Comparison of ENCODE assay signal across 37 cellular contexts in the genomic region with DNA sequence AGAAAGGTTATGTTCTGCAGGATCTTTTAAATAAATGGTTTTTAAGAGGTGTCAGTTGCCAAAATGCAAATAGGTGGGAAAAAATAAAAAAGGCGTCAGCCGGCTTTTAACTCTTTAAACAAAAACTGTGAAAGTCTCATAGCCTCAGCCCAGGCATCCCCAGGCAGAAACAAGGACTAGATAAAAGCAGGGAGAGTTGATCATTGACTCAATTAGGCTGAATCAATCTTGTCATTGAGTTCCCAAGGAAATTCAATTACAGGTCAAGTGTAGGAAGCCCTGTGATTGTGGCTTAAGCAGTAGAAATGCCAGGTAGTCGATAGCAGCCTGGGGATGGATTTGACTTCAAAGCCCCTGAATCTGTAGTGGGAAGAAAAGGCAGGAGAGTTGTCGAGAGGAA. TPM values are rescaled to one million over a fixed set of nuclear protein-coding genes. Genes with fewer than 3 reads are reported as not detected.
"Had no signal": no experiment of that assay in that cellular context is flagged by ENCODE, and none has a peak within 500 bp of the region (broad histone marks: within the 10 kb centered on the region; RNA-seq: fewer than 3 reads in every experiment).

No MANE protein-coding gene starts in this region.

- H3K27ac ChIP-seq: KMS-11 had no signal

- H3K4me2 ChIP-seq: KMS-11 had no signal

- H3K36me3 ChIP-seq: MG63 had no signal

- H3K4me3 ChIP-seq: MG63 had no signal

- DNase-seq: Karpas-422, KBM-7, KG1, MG63, MM.1S, MV-4-11, NCI-H1048, NCI-H1092, NCI-H1092 treated with DMSO at 0.1 percent for 48 hours, NCI-H1105, NCI-H1105 treated with DMSO at 0.1 percent for 48 hours, NCI-H1417, NCI-H1417 treated with DMSO at 0.1 percent for 48 hours, NCI-H1436, NCI-H1436 treated with DMSO at 0.1 percent for 48 hours, NCI-H146, NCI-H1694, NCI-H1694 treated with DMSO at 0.1 percent for 48 hours, NCI-H187, NCI-H187 treated with DMSO at 0.1 percent for 48 hours, NCI-H1930, NCI-H2029, NCI-H2029 treated with DMSO at 0.1 percent for 48 hours, NCI-H2081, NCI-H2081 treated with DMSO at 0.1 percent for 48 hours, NCI-H2107, NCI-H2171, NCI-H2171 treated with DMSO at 0.1 percent for 48 hours, NCI-H2227 treated with DMSO at 0.1 percent for 48 hours, NCI-H226, NCI-H345, NCI-H446, NCI-H446 treated with DMSO at 0.1 percent for 48 hours had no signal

- H3K9ac ChIP-seq: KMS-11 had no signal

RNA-seq across cellular contexts. Expression of a gene that starts 30.8 kb away (rescaled TPM):
- total RNA-seq: LHCN-M2, M059J, MCF 10A had no signal

RNA-seq across cellular contexts. Expression of a gene that starts 42.0 kb away (rescaled TPM):
- total RNA-seq: M059J had no signal
